In the genomic region with DNA sequence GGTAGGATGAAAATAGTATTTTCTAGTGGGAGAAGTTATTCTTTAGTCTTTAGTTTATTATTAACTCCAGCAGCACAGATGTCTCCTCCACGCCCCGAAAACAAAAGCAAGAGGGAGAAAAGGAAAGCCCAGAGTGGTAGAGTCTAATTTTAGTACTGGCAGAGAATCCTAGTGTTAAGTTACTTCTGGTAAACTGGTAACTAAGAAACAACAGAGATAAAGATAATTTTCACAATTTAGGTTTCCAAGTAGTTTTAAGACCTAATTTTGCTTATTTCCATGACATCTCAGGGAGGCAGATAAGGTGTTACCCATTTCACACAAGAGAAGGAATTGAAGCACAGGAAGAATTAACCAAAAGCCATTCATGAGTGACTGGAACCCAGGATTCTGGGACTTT, we compare ENCODE assay signal across 9 cellular contexts. TPM values are rescaled to one million over a fixed set of nuclear protein-coding genes. Genes with fewer than 3 reads are reported as not detected.
DNase-seq lines count a peak whose midpoint lies in the region; ATAC-seq, FAIRE-seq and TF ChIP-seq lines count a peak whose summit lies in the region.
"Had no signal": no experiment of that assay in that cellular context is flagged by ENCODE, and none has a peak within 500 bp of the region (broad histone marks: within the 10 kb centered on the region; RNA-seq: fewer than 3 reads in every experiment).

No MANE protein-coding gene starts in this region.

- H3K79me2 ChIP-seq in endothelial cell of umbilical vein (ENCODE audit: control insufficient read depth, insufficient read depth, low read length): no peaks in the 10 kb centered on the region

- H3K4me3 Mint-ChIP-seq in activated naive CD4-positive, alpha-beta T cell treated with anti-CD3 and anti-CD28 coated beads, Interleukin-2, amount 50 U/mL, for 24 hours: no peak overlapping the region
- H3K4me3 Mint-ChIP-seq in effector memory CD8-positive, alpha-beta T cell: no peak overlapping the region
- H3K4me3 Mint-ChIP-seq: CD4-positive, CD25-positive, alpha-beta regulatory T cell had no signal

- CTCF ChIA-PET in endothelial cell of umbilical vein (lab: Charles Lee): interaction anchor here (0.7 to 3.2 kb wide), 8 partner anchors 12 to 116 kb away, joined by 3 to 26 read pairs (median 4); partner anchors contain the start of gene ATP5MC2

- H3K9me3 ChIP-seq in endothelial cell of umbilical vein (replicated peaks; ENCODE audit: control insufficient read depth, insufficient read depth, low read length): no peaks in the 10 kb centered on the region
- H3K9me3 ChIP-seq in muscle layer of colon (ENCODE audit: low read length): no peaks in the 10 kb centered on the region

- peak overlapping the region; percentile 4 for H3K27ac Mint-ChIP-seq in activated naive CD4-positive, alpha-beta T cell treated with anti-CD3 and anti-CD28 coated beads, Interleukin-2, amount 50 U/mL, for 24 hours
- no peak overlapping the region for H3K27ac Mint-ChIP-seq in effector memory CD8-positive, alpha-beta T cell
- H3K27ac Mint-ChIP-seq: CD4-positive, CD25-positive, alpha-beta regulatory T cell had no signal

- no peak overlapping the region for H3K4me3 ChIP-seq in endothelial cell of umbilical vein (replicated peaks in 1 of 3; ENCODE audit: insufficient read depth in 1 of 3, low read depth in 1 of 3, low read length in 3 of 3)
- peak overlapping the region in 1 of 2 donors; percentile 16 for H3K4me3 ChIP-seq in muscle layer of colon (ENCODE audit: low read depth in 1 of 2, low read length in 2 of 2)

- H4K20me1 ChIP-seq in endothelial cell of umbilical vein (replicated peaks; ENCODE audit: control insufficient read depth, extremely low read depth, insufficient read depth, low read length): no peaks in the 10 kb centered on the region

- no peak for DNase-seq in activated naive CD4-positive, alpha-beta T cell treated with Interleukin-2 at 50 U/mL for 16 hours
- DNase-seq in endothelial cell of umbilical vein (ENCODE audit: low read depth, low spot score) (no peak), EL (no peak)
- DNase-seq in effector memory CD8-positive, alpha-beta T cell: no peak
- DNase-seq: CD4-positive, CD25-positive, alpha-beta regulatory T cell had no signal

- TF ChIP-seq POLR2A in endothelial cell of umbilical vein (IDR thresholded peaks at IDR 0.05; ENCODE audit: low read depth, low read length): no peak

- H3K9ac ChIP-seq in endothelial cell of umbilical vein (replicated peaks; ENCODE audit: extremely low read depth, insufficient read depth, low read length) (peak overlapping the region; percentile 55), muscle layer of colon (ENCODE audit: low read length) (no peak overlapping the region)

- H3K27ac ChIP-seq in endothelial cell of umbilical vein (ENCODE audit: insufficient read depth, low read depth, low read length) (no peak overlapping the region), muscle layer of colon (ENCODE audit: low read depth, low read length) (peak overlapping the region; percentile 89)

- H3K36me3 Mint-ChIP-seq in activated naive CD4-positive, alpha-beta T cell treated with anti-CD3 and anti-CD28 coated beads, Interleukin-2, amount 50 U/mL, for 24 hours: peaks cover 9% of the 10 kb centered on the region
- H3K36me3 Mint-ChIP-seq in effector memory CD8-positive, alpha-beta T cell (ENCODE audit: insufficient read depth): peaks cover 28% of the 10 kb centered on the region

- POLR2A ChIA-PET in endothelial cell of umbilical vein (lab: Charles Lee): no interaction called here

- ATAC-seq in GM21360 (IDR thresholded peaks at IDR 0.05; ENCODE audit: unreplicated experiment): no peak
- ATAC-seq in HG03442 (IDR thresholded peaks at IDR 0.05; ENCODE audit: unreplicated experiment): no peak
- ATAC-seq in effector memory CD8-positive, alpha-beta T cell (replicated peaks): no peak

- H3K9me1 ChIP-seq in endothelial cell of umbilical vein (replicated peaks; ENCODE audit: control insufficient read depth, extremely low read depth, insufficient read depth, low read length): no peaks in the 10 kb centered on the region

- H3K9me3 Mint-ChIP-seq in activated naive CD4-positive, alpha-beta T cell treated with anti-CD3 and anti-CD28 coated beads, Interleukin-2, amount 50 U/mL, for 24 hours: no peaks in the 10 kb centered on the region
- no peaks in the 10 kb centered on the region for H3K9me3 Mint-ChIP-seq in effector memory CD8-positive, alpha-beta T cell
- H3K9me3 Mint-ChIP-seq: CD4-positive, CD25-positive, alpha-beta regulatory T cell had no signal

- BruUV-seq in endothelial cell of umbilical vein (replicated peaks; lab: Mats Ljungman, UMichigan): no TSS peak

- H2AFZ ChIP-seq in endothelial cell of umbilical vein (ENCODE audit: low read depth, low read length): no peak overlapping the region

- H3K4me2 ChIP-seq in endothelial cell of umbilical vein (ENCODE audit: insufficient read depth, low read length): peak overlapping the region; percentile 28

- H3K27me3 ChIP-seq in endothelial cell of umbilical vein (ENCODE audit: control insufficient read depth in 2 of 2, insufficient read depth in 2 of 2, low read length in 2 of 2): no peaks in the 10 kb centered on the region
- H3K27me3 ChIP-seq in muscle layer of colon (ENCODE audit: control insufficient read depth in 1 of 2, insufficient read depth in 2 of 2, low read length in 2 of 2): no peaks in the 10 kb centered on the region

- intact Hi-C loops in endothelial cell of umbilical vein (cut with micrococcal nuclease): loop anchor here (2.0 kb wide), 1 partner anchor 33 kb away; the partner anchor contains the start of gene ATF7

- H3K4me1 ChIP-seq in endothelial cell of umbilical vein (ENCODE audit: control insufficient read depth, extremely low read depth, insufficient read depth, low read length): peaks cover 14% of the 10 kb centered on the region
- H3K4me1 ChIP-seq in muscle layer of colon (ENCODE audit: insufficient read depth, low read length): peaks cover 26% of the 10 kb centered on the region

- H3K27me3 Mint-ChIP-seq in activated naive CD4-positive, alpha-beta T cell treated with anti-CD3 and anti-CD28 coated beads, Interleukin-2, amount 50 U/mL, for 24 hours: no peaks in the 10 kb centered on the region
- no peaks in the 10 kb centered on the region for H3K27me3 Mint-ChIP-seq in effector memory CD8-positive, alpha-beta T cell
- H3K27me3 Mint-ChIP-seq: CD4-positive, CD25-positive, alpha-beta regulatory T cell had no signal

- H3K36me3 ChIP-seq in endothelial cell of umbilical vein (ENCODE audit: control insufficient read depth in 2 of 2, extremely low read depth in 1 of 2, insufficient read depth in 2 of 2, low read length in 2 of 2) (peaks cover 2 to 6% of the 10 kb centered on the region in 2 experiments), muscle layer of colon (ENCODE audit: insufficient read depth, low read length) (peaks cover 15% of the 10 kb centered on the region)

- H3K4me1 Mint-ChIP-seq in activated naive CD4-positive, alpha-beta T cell treated with anti-CD3 and anti-CD28 coated beads, Interleukin-2, amount 50 U/mL, for 24 hours: no peaks in the 10 kb centered on the region
- H3K4me1 Mint-ChIP-seq in effector memory CD8-positive, alpha-beta T cell (ENCODE audit: low read depth in 2 of 2): no peaks in the 10 kb centered on the region
- H3K4me1 Mint-ChIP-seq: CD4-positive, CD25-positive, alpha-beta regulatory T cell had no signal

- dilution Hi-C loops in endothelial cell of umbilical vein (cut with MboI; ENCODE audit: extremely low pct_ligation_motif_present, low sequenced_read_pairs): no loop called here

- TF ChIP-seq CTCF in endothelial cell of umbilical vein (IDR thresholded peaks at IDR 0.05; ENCODE audit: extremely low read depth in 1 of 2, insufficient read depth in 1 of 2, low read depth in 1 of 2, low read length in 2 of 2): no peak

- peak; percentile 43 for FAIRE-seq in endothelial cell of umbilical vein (lab: Jason Lieb, UNC)

TF ChIP-seq in endothelial cell of umbilical vein, 7 proteins besides CTCF, POLR2A, EP300 and RAD21:
- TF ChIP-seq EZH2 (IDR thresholded peaks at IDR 0.05; ENCODE audit: borderline replicate concordance, low read depth, low read length, severe bottlenecking) (no peak), POLR2AphosphoS5 (IDR thresholded peaks at IDR 0.05; ENCODE audit: insufficient read depth, low read depth, low read length) (no peak), GATA2 (IDR thresholded peaks at IDR 0.05; ENCODE audit: insufficient read depth, insufficient read length, low read depth, low read length) (no peak), MAX (IDR thresholded peaks at IDR 0.05; ENCODE audit: insufficient read depth, insufficient read length) (no peak), JUN (IDR thresholded peaks at IDR 0.05; ENCODE audit: borderline replicate concordance, insufficient read depth, insufficient read length, low read depth) (no peak), FOS (IDR thresholded peaks at IDR 0.05; ENCODE audit: borderline replicate concordance, insufficient read depth, low read length) (no peak)

RNA-seq across cellular contexts. Expression of gene ATP5MC2, which starts 16.3 kb away (rescaled TPM):
- total RNA-seq in endothelial cell of umbilical vein: 375 and 402 TPM in 2 replicates
- 820 and 971 TPM in 2 replicates for polyA plus RNA-seq in endothelial cell of umbilical vein
- 532 and 616 TPM in 2 replicates for polyA plus RNA-seq in endothelial cell of umbilical vein (2011; cell fraction: cytosol; rRNA removed)
- 178 and 218 TPM in 2 replicates for polyA plus RNA-seq in endothelial cell of umbilical vein (2011; cell fraction: nucleus; rRNA removed)
- 505 and 689 TPM in 2 replicates for polyA plus RNA-seq in endothelial cell of umbilical vein (2012)
- 1,130 and 1,205 TPM in 2 replicates for polyA minus RNA-seq in endothelial cell of umbilical vein
- 471 TPM for polyA minus RNA-seq in endothelial cell of umbilical vein (2011; cell fraction: cytosol; rRNA and poly(A)+ RNA removed)
- polyA minus RNA-seq in endothelial cell of umbilical vein (2011; cell fraction: nucleus; rRNA and poly(A)+ RNA removed): 100 and 119 TPM in 2 replicates

RNA-seq across cellular contexts. Expression of gene ATF7, which starts 33.4 kb away (rescaled TPM):
- total RNA-seq in endothelial cell of umbilical vein: 56.9 and 68.5 TPM in 2 replicates
- polyA plus RNA-seq in endothelial cell of umbilical vein: 31.4 and 36.0 TPM in 2 replicates
- polyA plus RNA-seq in endothelial cell of umbilical vein (2011; cell fraction: cytosol; rRNA removed): 28.0 and 28.4 TPM in 2 replicates
- 68.6 and 78.7 TPM in 2 replicates for polyA plus RNA-seq in endothelial cell of umbilical vein (2011; cell fraction: nucleus; rRNA removed)
- 28.7 and 33.8 TPM in 2 replicates for polyA plus RNA-seq in endothelial cell of umbilical vein (2012)
- 64.9 and 76.4 TPM in 2 replicates for polyA minus RNA-seq in endothelial cell of umbilical vein
- 14.8 TPM for polyA minus RNA-seq in endothelial cell of umbilical vein (2011; cell fraction: cytosol; rRNA and poly(A)+ RNA removed)
- 55.6 and 80.4 TPM in 2 replicates for polyA minus RNA-seq in endothelial cell of umbilical vein (2011; cell fraction: nucleus; rRNA and poly(A)+ RNA removed)
